15 cellular contexts compared by ENCODE assay signal in the genomic region with DNA sequence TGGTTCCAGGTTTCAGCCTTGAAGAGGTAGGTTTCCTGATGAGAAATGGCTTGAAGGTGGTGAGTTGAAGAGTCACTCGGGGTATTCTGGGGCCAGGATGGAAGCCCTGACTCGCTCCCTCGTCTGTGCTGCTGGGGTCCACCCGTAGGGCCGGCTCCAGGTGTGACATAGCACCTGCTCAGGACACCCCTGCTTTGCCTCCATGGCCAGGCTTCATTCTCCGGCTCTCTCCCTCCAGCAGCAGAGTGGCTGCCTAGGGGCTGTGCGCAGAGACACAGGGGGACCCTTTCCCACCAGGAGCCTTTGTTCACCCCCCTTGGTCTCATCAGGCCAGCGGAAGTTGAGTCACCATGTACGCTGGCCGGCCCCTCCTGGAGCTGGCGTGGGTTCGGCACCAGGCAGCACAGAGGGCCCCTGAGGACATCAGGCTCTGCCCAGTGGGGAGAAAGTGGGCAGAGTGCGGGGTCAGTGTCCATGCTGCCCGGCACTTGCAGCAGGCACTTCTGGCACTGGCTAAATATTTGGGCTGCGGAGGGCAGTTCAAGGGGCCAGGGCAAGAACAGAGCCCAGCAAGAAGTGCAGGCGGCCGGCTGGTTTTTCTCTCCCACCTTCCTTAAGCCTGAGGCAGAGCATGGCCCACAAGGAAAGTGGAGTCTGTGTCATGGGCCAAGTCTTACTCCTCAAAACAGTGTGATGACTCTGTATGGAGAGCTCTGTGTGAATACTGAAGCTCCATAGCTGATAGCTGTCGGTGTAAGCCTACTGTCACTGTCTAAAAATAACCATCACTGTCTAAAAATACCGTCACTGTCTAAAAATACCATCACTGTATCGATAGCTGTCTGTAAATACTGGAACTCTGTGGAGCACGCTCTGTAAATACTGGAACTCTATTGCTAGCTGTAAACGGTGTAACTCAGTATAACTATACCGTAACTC. TPM values are rescaled to one million over a fixed set of nuclear protein-coding genes. Genes with fewer than 3 reads are reported as not detected.
DNase-seq lines count a peak whose midpoint lies in the region; ATAC-seq and TF ChIP-seq lines count a peak whose summit lies in the region.
"Had no signal": no experiment of that assay in that cellular context is flagged by ENCODE, and none has a peak within 500 bp of the region (broad histone marks: within the 10 kb centered on the region; RNA-seq: fewer than 3 reads in every experiment).

No MANE protein-coding gene starts in this region.

- no peak overlapping the region for H3K4me2 ChIP-seq in mesenchymal stem cell (ENCODE audit: low read length, poor library complexity, severe bottlenecking)

- no peak overlapping the region for H3K4ac ChIP-seq in mesenchymal stem cell (ENCODE audit: low read depth in 1 of 2, low read length in 2 of 2)

- H3K4me3 ChIP-seq in mesenchymal stem cell (ENCODE audit: insufficient read depth in 1 of 2, low read depth in 1 of 2, low read length in 2 of 2) = no peak overlapping the region
- no peak overlapping the region for H3K4me3 ChIP-seq in esophagus muscularis mucosa
- H3K4me3 ChIP-seq: mucosa of descending colon, testis had no signal

- DNase-seq in activated effector memory CD4-positive, alpha-beta T cell treated with anti-CD3 and anti-CD28 coated beads, Interleukin-2, amount 50 U/mL, for 16 hours = peak; percentile 56
- DNase-seq in activated effector memory CD4-positive, alpha-beta T cell treated with Interleukin-2 at 50 U/mL for 16 hours = no peak
- DNase-seq in glutamatergic neuron (no peak), mesenchymal stem cell (peak; percentile 28), type B pancreatic cell (ENCODE audit: extremely low spot score, unreplicated experiment) (no peak), esophagus muscularis mucosa (ENCODE audit: extremely low spot score) (no peak), NCI-H446 (lab: John Stamatoyannopoulos, UW) (no peak)
- DNase-seq: foreskin fibroblast, HCEC 1CT, NCI-H1417 treated with DMSO at 0.1 percent for 48 hours, NCI-H345, testis had no signal

- no peak for ATAC-seq in HG02938 (IDR thresholded peaks at IDR 0.05; ENCODE audit: unreplicated experiment)
- ATAC-seq: mucosa of descending colon had no signal

- H3K9ac ChIP-seq in mesenchymal stem cell (ENCODE audit: low read length) = no peak overlapping the region

- intact Hi-C loops in esophagus muscularis mucosa (cut with DNase I) = no loop called here

- H3K36me3 ChIP-seq in mesenchymal stem cell (ENCODE audit: control insufficient read depth in 1 of 2, insufficient read depth in 2 of 2, low read depth in 1 of 2, low read length in 2 of 2) (peaks cover 34 to 48% of the 10 kb centered on the region in 2 experiments), esophagus muscularis mucosa (peaks cover 6 to 37% (median 21%) of the 10 kb centered on the region in 4 donors)

- peaks cover 6% of the 10 kb centered on the region for H3K27me3 Mint-ChIP-seq in glutamatergic neuron (ENCODE audit: unreplicated experiment)
- H3K27me3 Mint-ChIP-seq in type B pancreatic cell = no peaks in the 10 kb centered on the region
- H3K27me3 Mint-ChIP-seq: IgD-negative memory B cell had no signal

- no peak for TF ChIP-seq EP300 in esophagus muscularis mucosa (IDR thresholded peaks at IDR 0.05)

- no peak overlapping the region for H3K18ac ChIP-seq in mesenchymal stem cell (ENCODE audit: low read depth in 1 of 2, low read length in 2 of 2)

- no peak overlapping the region for H4K91ac ChIP-seq in mesenchymal stem cell (ENCODE audit: low read length)

- no peak overlapping the region for H2BK120ac ChIP-seq in mesenchymal stem cell (ENCODE audit: low read depth, low read length)

- H2AFZ ChIP-seq in mesenchymal stem cell (ENCODE audit: low read depth, low read length) = no peak overlapping the region

- H2BK15ac ChIP-seq in mesenchymal stem cell (ENCODE audit: low read depth, poor library complexity, severe bottlenecking) = no peak overlapping the region

- peaks cover 5% of the 10 kb centered on the region for H3K9me3 Mint-ChIP-seq in glutamatergic neuron (ENCODE audit: unreplicated experiment)
- H3K9me3 Mint-ChIP-seq in type B pancreatic cell = peaks cover 3% of the 10 kb centered on the region

- H3K23ac ChIP-seq in mesenchymal stem cell (ENCODE audit: low read length in 2 of 2) = no peak overlapping the region

- H3K14ac ChIP-seq in mesenchymal stem cell (ENCODE audit: low read length in 2 of 2) = no peak overlapping the region

- H3K4me1 Mint-ChIP-seq in glutamatergic neuron (ENCODE audit: low read depth, unreplicated experiment) (peaks cover 19% of the 10 kb centered on the region), type B pancreatic cell (ENCODE audit: unreplicated experiment) (peaks cover 12% of the 10 kb centered on the region)

- no peak overlapping the region for H4K8ac ChIP-seq in mesenchymal stem cell (ENCODE audit: low read length)

- TF ChIP-seq CTCF in glutamatergic neuron (IDR thresholded peaks at IDR 0.05; ENCODE audit: partially characterized antibody, unreplicated experiment) (no peak), type B pancreatic cell (conservative IDR thresholded peaks at IDR 0.05) (no peak), esophagus muscularis mucosa (IDR thresholded peaks at IDR 0.05) (no peak)

- H3K36me3 Mint-ChIP-seq in glutamatergic neuron (ENCODE audit: unreplicated experiment) (no peaks in the 10 kb centered on the region), type B pancreatic cell (peaks cover 8% of the 10 kb centered on the region)

- TF ChIP-seq POLR2A in esophagus muscularis mucosa (IDR thresholded peaks at IDR 0.05; ENCODE audit: low read depth) = no peak

- H3K27ac Mint-ChIP-seq in glutamatergic neuron (ENCODE audit: unreplicated experiment) (peak overlapping the region; percentile 43), type B pancreatic cell (peak overlapping the region; percentile 67)

- H3K4me3 Mint-ChIP-seq in glutamatergic neuron (ENCODE audit: unreplicated experiment) (no peak overlapping the region), type B pancreatic cell (peak overlapping the region; percentile 48)

- H3K27me3 ChIP-seq in mesenchymal stem cell (ENCODE audit: control insufficient read depth in 1 of 2, insufficient read depth in 1 of 2, low read length in 2 of 2) = no peaks in the 10 kb centered on the region
- H3K27me3 ChIP-seq in esophagus muscularis mucosa = no peaks in the 10 kb centered on the region
- H3K27me3 ChIP-seq: testis had no signal

- H3K4me1 ChIP-seq in mesenchymal stem cell (ENCODE audit: control insufficient read depth, insufficient read depth, low read depth, low read length) (peaks cover 33% of the 10 kb centered on the region), esophagus muscularis mucosa (peaks cover 29 to 44% (median 42%) of the 10 kb centered on the region in 4 donors)

- H3K9me3 ChIP-seq in mesenchymal stem cell (ENCODE audit: control insufficient read depth, low read length) (peaks cover 14% of the 10 kb centered on the region), esophagus muscularis mucosa (peaks cover 0 to 9% (median 0%) of the 10 kb centered on the region in 4 donors)
- H3K9me3 ChIP-seq: testis had no signal

- no peak overlapping the region for H2BK12ac ChIP-seq in mesenchymal stem cell (ENCODE audit: low read length in 2 of 2)

- no peak overlapping the region for H3K27ac ChIP-seq in mesenchymal stem cell (ENCODE audit: low read length, poor library complexity, severe bottlenecking)
- H3K27ac ChIP-seq in esophagus muscularis mucosa (replicated peaks in 1 of 4) = peak overlapping the region in 2 of 4 donors; percentile 40 to 52
- H3K27ac ChIP-seq: testis had no signal

- H2AK5ac ChIP-seq in mesenchymal stem cell (ENCODE audit: low read length, severe bottlenecking) = no peak overlapping the region

- H2BK5ac ChIP-seq in mesenchymal stem cell (ENCODE audit: low read depth, low read length, poor library complexity, severe bottlenecking) = no peak overlapping the region

- WGBS in mesenchymal stem cell = 89% methylated on average over 22 of the region's 23 CpGs
- WGBS in esophagus muscularis mucosa = 79% methylated on average over 18 of the region's 23 CpGs

- H3K79me1 ChIP-seq in mesenchymal stem cell (replicated peaks; ENCODE audit: low read length, poor library complexity, severe bottlenecking) = peaks cover 17% of the 10 kb centered on the region

RNA-seq across cellular contexts. Expression of a gene that starts 3.7 kb away (rescaled TPM):
- total RNA-seq in glutamatergic neuron (ENCODE audit: unreplicated experiment) (12.8 TPM), type B pancreatic cell (ENCODE audit: low replicate concordance) (18.4 and 26.1 TPM in 2 replicates), esophagus muscularis mucosa (10 to 100 TPM; 15.4 to 46.9 (median 31.4) TPM)
- 5.7 TPM for polyA plus RNA-seq in mesenchymal stem cell (2013, experiment 1 of 2)
- polyA plus RNA-seq in mesenchymal stem cell (2013, experiment 2 of 2) = 5.0 TPM

RNA-seq across cellular contexts. Expression of a gene that starts 4.3 kb away (rescaled TPM):
- total RNA-seq in glutamatergic neuron (ENCODE audit: unreplicated experiment) = 15.2 TPM
- polyA plus RNA-seq in mesenchymal stem cell (2013, experiment 1 of 2) = 20.2 TPM
- polyA plus RNA-seq in mesenchymal stem cell (2013, experiment 2 of 2) = 15.3 TPM
- total RNA-seq in type B pancreatic cell (ENCODE audit: low replicate concordance) = 42.4 and 45.6 TPM in 2 replicates
- total RNA-seq in esophagus muscularis mucosa = 10 to 100 TPM; 21.2 to 32.7 (median 29.4) TPM

Comparison
In these comparisons a context has a peak if more than half of its experiments do, and no peak if none do; other contexts are left out.
1. DNase-seq: peak in activated effector memory CD4-positive, alpha-beta T cell treated with anti-CD3 and anti-CD28 coated beads, Interleukin-2, amount 50 U/mL, for 16 hours (single experiment) and mesenchymal stem cell (single experiment); none in activated effector memory CD4-positive, alpha-beta T cell treated with Interleukin-2 at 50 U/mL for 16 hours (single experiment), glutamatergic neuron (single experiment), type B pancreatic cell (single experiment), esophagus muscularis mucosa (single experiment) and NCI-H446 (0 of 2).